Comparison of ENCODE assay signal across 8 cellular contexts in genomic region chr13:97435297-97435682, GRCh38. TPM values are rescaled to one million over a fixed set of nuclear protein-coding genes. Genes with fewer than 3 reads are reported as not detected.
A peak's percentile ranks its signal among the peaks of the same experiment; 100 is the strongest.
DNase-seq lines count a peak whose midpoint lies in the region; ATAC-seq, FAIRE-seq and TF ChIP-seq lines count a peak whose summit lies in the region.

No MANE protein-coding gene starts in this region.

- no peak overlapping the region for H3K23ac ChIP-seq in trophoblast cell (ENCODE audit: low read length)

- POLR2A ChIA-PET in endothelial cell of umbilical vein (lab: Charles Lee) = interaction anchor here (0.6 kb wide), 2 partner anchors 104 to 302 kb away, joined by 3 to 4 read pairs; no protein-coding TSS in a partner anchor

- TF ChIP-seq CTCF in DOHH2 (IDR thresholded peaks at IDR 0.05; ENCODE audit: low read depth, low read length, poor library complexity, severe bottlenecking) = no peak
- TF ChIP-seq CTCF in Peyer's patch (IDR thresholded peaks at IDR 0.05) = no peak
- TF ChIP-seq CTCF in endothelial cell of umbilical vein (IDR thresholded peaks at IDR 0.05; ENCODE audit: extremely low read depth in 1 of 2, insufficient read depth in 1 of 2, low read depth in 1 of 2, low read length in 2 of 2) = no peak

- peaks cover 32% of the 10 kb centered on the region for H3K79me2 ChIP-seq in DOHH2 (ENCODE audit: control insufficient read depth, low read length)
- H3K79me2 ChIP-seq in endothelial cell of umbilical vein (ENCODE audit: control insufficient read depth, insufficient read depth, low read length) = peaks cover 48% of the 10 kb centered on the region
- peaks cover 6% of the 10 kb centered on the region for H3K79me2 ChIP-seq in trophoblast cell (ENCODE audit: control insufficient read depth, insufficient read depth, low read length, poor library complexity)

- H2AFZ ChIP-seq in endothelial cell of umbilical vein (ENCODE audit: low read depth, low read length) (no peak overlapping the region), trophoblast cell (ENCODE audit: insufficient read depth, low read length, poor library complexity) (no peak overlapping the region)

- H2BK12ac ChIP-seq in trophoblast cell (ENCODE audit: low read length) = no peak overlapping the region

- no peak overlapping the region for H4K12ac ChIP-seq in trophoblast cell (ENCODE audit: low read depth, low read length)

- H4K20me1 ChIP-seq in DOHH2 (ENCODE audit: control insufficient read depth, insufficient read depth, low read depth, low read length) (no peaks in the 10 kb centered on the region), endothelial cell of umbilical vein (replicated peaks; ENCODE audit: control insufficient read depth, extremely low read depth, insufficient read depth, low read length) (no peaks in the 10 kb centered on the region)

- no peak overlapping the region for H3K18ac ChIP-seq in trophoblast cell (ENCODE audit: low read length)

- dilution Hi-C loops in endothelial cell of umbilical vein (cut with MboI; ENCODE audit: extremely low pct_ligation_motif_present, low sequenced_read_pairs) = no loop called here

- peaks cover 19% of the 10 kb centered on the region for H3K4me1 ChIP-seq in DOHH2 (ENCODE audit: control insufficient read depth, low read length)
- peaks cover 0 to 24% (median 5%) of the 10 kb centered on the region in 4 donors for H3K4me1 ChIP-seq in Peyer's patch
- peaks cover 29% of the 10 kb centered on the region for H3K4me1 ChIP-seq in endothelial cell of umbilical vein (ENCODE audit: control insufficient read depth, extremely low read depth, insufficient read depth, low read length)
- H3K4me1 ChIP-seq in trophoblast cell (ENCODE audit: control insufficient read depth in 1 of 2, insufficient read depth in 2 of 2, low read length in 2 of 2) = no peaks in the 10 kb centered on the region

- H3K4me2 ChIP-seq in DOHH2 (ENCODE audit: low read length) (peak overlapping the region; percentile 89), endothelial cell of umbilical vein (ENCODE audit: insufficient read depth, low read length) (peak overlapping the region; percentile 94), trophoblast cell (ENCODE audit: low read length) (peak overlapping the region; percentile 88)

- intact Hi-C loops in endothelial cell of umbilical vein (cut with micrococcal nuclease) = loop anchor here (1.0 to 10.0 kb wide), 2 partner anchors 365 to 1380 kb away; partner anchors contain the start of gene UGGT2

- H3K27ac ChIP-seq in DOHH2 (ENCODE audit: low read depth, low read length) (no peak overlapping the region), Peyer's patch (peak overlapping the region in 1 of 4 donors; percentile 98), endothelial cell of umbilical vein (ENCODE audit: insufficient read depth, low read depth, low read length) (no peak overlapping the region), trophoblast cell (ENCODE audit: low read depth, low read length) (no peak overlapping the region)

- no peak overlapping the region for H3K14ac ChIP-seq in trophoblast cell (ENCODE audit: low read length)

- H4K91ac ChIP-seq in trophoblast cell (ENCODE audit: low read depth, low read length) = no peak overlapping the region

- H3K4ac ChIP-seq in trophoblast cell (ENCODE audit: low read depth, low read length) = no peak overlapping the region

- DNase-seq in Peyer's patch = no peak
- DNase-seq in endothelial cell of umbilical vein (ENCODE audit: low read depth, low spot score) = no peak
- no peak for DNase-seq in trophoblast cell
- no peak for DNase-seq in NCI-H1436 treated with DMSO at 0.1 percent for 48 hours (lab: John Stamatoyannopoulos, UW)
- DNase-seq in SW480 (ENCODE audit: low spot score) = no peak

- ATAC-seq in HG02642 (IDR thresholded peaks at IDR 0.05; ENCODE audit: poor library complexity, unreplicated experiment) (no peak), GM18498 (IDR thresholded peaks at IDR 0.05; ENCODE audit: unreplicated experiment) (no peak)

- H3K4me3 ChIP-seq in DOHH2 (ENCODE audit: low read length) (peak overlapping the region; percentile 90), Peyer's patch (peak overlapping the region in 3 of 4 donors; percentile 60 to 74 (median 72)), endothelial cell of umbilical vein (replicated peaks in 1 of 3; ENCODE audit: insufficient read depth in 1 of 3, low read depth in 1 of 3, low read length in 3 of 3) (peak overlapping the region; percentile 77 to 92 (median 80)), trophoblast cell (ENCODE audit: low read depth, low read length) (no peak overlapping the region)

- H3K36me3 ChIP-seq in DOHH2 (ENCODE audit: control insufficient read depth, low read length) (peaks cover 7% of the 10 kb centered on the region), Peyer's patch (no peaks in the 10 kb centered on the region), endothelial cell of umbilical vein (ENCODE audit: control insufficient read depth in 2 of 2, extremely low read depth in 1 of 2, insufficient read depth in 2 of 2, low read length in 2 of 2) (no peaks in the 10 kb centered on the region), trophoblast cell (ENCODE audit: control insufficient read depth in 1 of 2, insufficient read depth in 2 of 2, low read length in 2 of 2) (no peaks in the 10 kb centered on the region)

- no peak overlapping the region for H4K8ac ChIP-seq in trophoblast cell (ENCODE audit: low read depth, low read length)

- H2AK5ac ChIP-seq in trophoblast cell (ENCODE audit: low read length) = no peak overlapping the region

- CTCF ChIA-PET in endothelial cell of umbilical vein (lab: Charles Lee) = interaction anchor here (0.6 to 1.8 kb wide), 7 partner anchors 42 to 364 kb away, joined by 3 to 8 read pairs (median 4); no protein-coding TSS in a partner anchor

- no peaks in the 10 kb centered on the region for H3K9me1 ChIP-seq in endothelial cell of umbilical vein (replicated peaks; ENCODE audit: control insufficient read depth, extremely low read depth, insufficient read depth, low read length)

- no peak overlapping the region for H2BK5ac ChIP-seq in trophoblast cell (ENCODE audit: low read depth, low read length, poor library complexity)

- H3K9me2 ChIP-seq in DOHH2 (replicated peaks; ENCODE audit: control insufficient read depth, low read length) = no peaks in the 10 kb centered on the region

- no peaks in the 10 kb centered on the region for H3K27me3 ChIP-seq in DOHH2 (ENCODE audit: control insufficient read depth, low read length)
- H3K27me3 ChIP-seq in Peyer's patch = no peaks in the 10 kb centered on the region
- no peaks in the 10 kb centered on the region for H3K27me3 ChIP-seq in endothelial cell of umbilical vein (ENCODE audit: control insufficient read depth in 2 of 2, insufficient read depth in 2 of 2, low read length in 2 of 2)
- no peaks in the 10 kb centered on the region for H3K27me3 ChIP-seq in trophoblast cell (ENCODE audit: insufficient read depth, low read length)

- H3K79me1 ChIP-seq in trophoblast cell (ENCODE audit: low read length) = peaks cover 7% of the 10 kb centered on the region

- FAIRE-seq in endothelial cell of umbilical vein (lab: Jason Lieb, UNC) = no peak

- H3K9me3 ChIP-seq in DOHH2 (ENCODE audit: control insufficient read depth, insufficient read depth, low read length) (no peaks in the 10 kb centered on the region), Peyer's patch (no peaks in the 10 kb centered on the region), endothelial cell of umbilical vein (replicated peaks; ENCODE audit: control insufficient read depth, insufficient read depth, low read length) (no peaks in the 10 kb centered on the region), trophoblast cell (ENCODE audit: insufficient read depth, low read depth, low read length) (no peaks in the 10 kb centered on the region)

- TF ChIP-seq POLR2A in Peyer's patch (IDR thresholded peaks at IDR 0.05) (no peak), endothelial cell of umbilical vein (IDR thresholded peaks at IDR 0.05; ENCODE audit: low read depth, low read length) (no peak)

- 0 out of 2 replicates have a peak, but pooled peaks cover 2% of the 10 kb centered on the region for H3F3A ChIP-seq in DOHH2 (ENCODE audit: control insufficient read depth, insufficient read depth)

- no TSS peak for BruUV-seq in endothelial cell of umbilical vein (replicated peaks; lab: Mats Ljungman, UMichigan)

- peak overlapping the region; percentile 71 for H3K9ac ChIP-seq in endothelial cell of umbilical vein (replicated peaks; ENCODE audit: extremely low read depth, insufficient read depth, low read length)
- no peak overlapping the region for H3K9ac ChIP-seq in trophoblast cell (ENCODE audit: low read length)

- no peak overlapping the region for H2BK120ac ChIP-seq in trophoblast cell (ENCODE audit: insufficient read depth, low read length, poor library complexity)

- no CpG with 5 or more reads among the region's 2 CpGs for WGBS in trophoblast cell (ENCODE audit: extremely low coverage, insufficient coverage, insufficient read length)

TF ChIP-seq in endothelial cell of umbilical vein, 7 proteins besides CTCF, POLR2A, EP300 and RAD21:
- no peak for TF ChIP-seq EZH2 (IDR thresholded peaks at IDR 0.05; ENCODE audit: borderline replicate concordance, low read depth, low read length, severe bottlenecking)
- TF ChIP-seq MYC (IDR thresholded peaks at IDR 0.05; ENCODE audit: low read depth, low read length) = no peak
- TF ChIP-seq POLR2AphosphoS5 (IDR thresholded peaks at IDR 0.05; ENCODE audit: insufficient read depth, low read depth, low read length) = no peak
- TF ChIP-seq JUN (IDR thresholded peaks at IDR 0.05; ENCODE audit: borderline replicate concordance, insufficient read depth, insufficient read length, low read depth) = no peak
- no peak for TF ChIP-seq FOS (IDR thresholded peaks at IDR 0.05; ENCODE audit: borderline replicate concordance, insufficient read depth, low read length)
- no peak for TF ChIP-seq MAX (IDR thresholded peaks at IDR 0.05; ENCODE audit: insufficient read depth, insufficient read length)
TF ChIP-seq in endothelial cell of umbilical vein: peak in this region for 0.

RNA-seq across cellular contexts. Expression of gene RAP2A, which starts 1.3 kb away (rescaled TPM):
- total RNA-seq in Peyer's patch = 10 to 100 TPM in 3 of 4 donors, 1 to 10 TPM in 1; 8.7 to 19.8 (median 16.4) TPM
- 40.0 and 44.4 TPM in 2 replicates for total RNA-seq in endothelial cell of umbilical vein
- 6.1 and 7.8 TPM in 2 replicates for polyA plus RNA-seq in endothelial cell of umbilical vein
- polyA plus RNA-seq in endothelial cell of umbilical vein (2011; cell fraction: cytosol; rRNA removed) = 8.2 and 9.3 TPM in 2 replicates
- 7.0 and 8.3 TPM in 2 replicates for polyA plus RNA-seq in endothelial cell of umbilical vein (2011; cell fraction: nucleus; rRNA removed)
- polyA plus RNA-seq in endothelial cell of umbilical vein (2012) = 27.5 and 29.0 TPM in 2 replicates
- 41.8 and 70.3 TPM in 2 replicates for polyA minus RNA-seq in endothelial cell of umbilical vein
- polyA minus RNA-seq in endothelial cell of umbilical vein (2011; cell fraction: cytosol; rRNA and poly(A)+ RNA removed) = 22.0 TPM
- polyA minus RNA-seq in endothelial cell of umbilical vein (2011; cell fraction: nucleus; rRNA and poly(A)+ RNA removed) = 15.9 and 20.7 TPM in 2 replicates
- 20.2 TPM in 2 replicates for polyA plus RNA-seq in trophoblast cell (2013)
